8 cellular contexts compared by ENCODE assay signal in the genomic region with DNA sequence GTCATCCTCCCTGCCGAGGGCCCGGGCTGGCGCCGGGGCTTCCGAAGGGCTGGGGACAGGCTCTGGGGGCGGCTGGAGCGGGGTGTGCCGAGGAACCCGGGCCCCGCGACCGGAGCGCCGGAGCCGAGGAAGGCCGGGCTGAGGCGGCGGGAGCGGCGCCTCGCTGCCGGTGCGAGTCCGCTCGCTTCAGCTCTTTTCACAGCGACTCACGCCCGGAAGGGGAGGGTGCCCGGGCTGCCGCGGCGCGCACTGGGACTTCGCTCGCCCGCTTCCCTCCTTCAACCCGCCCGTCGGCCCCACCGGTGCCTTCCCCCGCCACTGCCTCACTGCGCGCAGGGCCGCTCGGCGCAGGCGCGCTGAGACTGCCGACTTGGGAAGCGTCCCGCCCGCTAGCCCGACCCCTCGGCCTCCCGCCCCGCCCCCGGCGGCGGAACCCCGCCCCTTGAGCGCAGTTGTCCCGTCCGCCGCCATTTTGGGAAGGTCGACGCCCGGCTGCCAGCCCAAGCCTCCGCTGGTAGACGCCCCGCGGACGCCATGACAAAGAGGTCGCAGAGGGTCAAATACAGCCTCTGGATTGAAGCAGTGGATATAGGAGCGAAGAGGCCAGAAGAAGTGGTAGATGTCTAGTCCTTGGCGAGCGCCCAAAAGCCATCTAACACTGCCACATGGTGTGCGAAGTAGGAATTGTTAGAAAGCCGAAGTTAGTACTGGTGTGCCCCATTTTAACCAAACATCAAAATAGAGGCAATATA. TPM values are rescaled to one million over a fixed set of nuclear protein-coding genes. Genes with fewer than 3 reads are reported as not detected.
DNase-seq lines count a peak whose midpoint lies in the region; ATAC-seq, FAIRE-seq and TF ChIP-seq lines count a peak whose summit lies in the region.

A gene with protein sequence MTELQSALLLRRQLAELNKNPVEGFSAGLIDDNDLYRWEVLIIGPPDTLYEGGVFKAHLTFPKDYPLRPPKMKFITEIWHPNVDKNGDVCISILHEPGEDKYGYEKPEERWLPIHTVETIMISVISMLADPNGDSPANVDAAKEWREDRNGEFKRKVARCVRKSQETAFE (minus strand): TSS at position 364 of the 752 bp plus-strand sequence. CDS start 359 bp downstream, at position 5.

- ATAC-seq in HG02840 (IDR thresholded peaks at IDR 0.05; ENCODE audit: low FRiP score, unreplicated experiment) (peak; percentile 73), heart right ventricle (peak; percentile 92 to 96 (median 94))

- H3K36me3 ChIP-seq in adrenal gland (replicated peaks in 1 of 2) (no peaks in the 10 kb centered on the region), heart right ventricle (peaks cover 0 to 15% (median 0%) of the 10 kb centered on the region in 9 donors)

- 0 to 2% (median 0%) methylated on average over 6 to 78 of the region's 78 CpGs for WGBS in adrenal gland, 4 donors
- 0 to 1% methylated on average over 66 to 71 of the region's 78 CpGs for WGBS in heart right ventricle, 2 donors

- peak in 5 of 6 experiments; percentile 18 to 47 (median 32) for TF ChIP-seq CTCF in adrenal gland (IDR thresholded peaks at IDR 0.05)
- peak in 5 of 9 donors; percentile 21 to 45 (median 37) for TF ChIP-seq CTCF in heart right ventricle (IDR thresholded peaks at IDR 0.05)

- peaks cover 11 to 18% of the 10 kb centered on the region in 2 donors for H3K4me1 ChIP-seq in adrenal gland (replicated peaks in 1 of 2)
- H3K4me1 ChIP-seq in heart right ventricle: peaks cover 2 to 39% (median 29%) of the 10 kb centered on the region in 9 donors

- peak; percentile 86 for DNase-seq in GM12891 (ENCODE audit: insufficient read length, low spot score)
- DNase-seq in NCI-H146 (lab: John Stamatoyannopoulos, UW): peak; percentile 98
- peak; percentile 97 to 99 (median 98) for DNase-seq in T-helper 1 cell
- DNase-seq in adrenal gland: peak; percentile 98 to 99 (median 98)
- DNase-seq in heart right ventricle: peak; percentile 98 to 99
- DNase-seq in posterior vena cava (ENCODE audit: low spot score): peak; percentile 99
- peak; percentile 99 for DNase-seq in ureter (ENCODE audit: low spot score)

- intact Hi-C loops in adrenal gland (cut with DNase I) (loop anchor here in 1 of 2 donors (10.0 kb wide), 1 partner anchor 62 kb away; no protein-coding TSS in a partner anchor), heart right ventricle (cut with DNase I) (loop anchor here in 7 of 10 donors (2.0 to 10.0 kb wide), 9 partner anchors 52 to 224 kb away; partner anchors contain the start of genes ANKFY1 (in 1 of the 7), CYB5D2 (in 1 of the 7) and ZZEF1 (in 1 of the 7)), posterior vena cava (cut with DNase I) (no loop called here)

- TF ChIP-seq POLR2A in GM12891 (IDR thresholded peaks at IDR 0.05; ENCODE audit: low read depth, low read length) (peak; percentile 86), adrenal gland (IDR thresholded peaks at IDR 0.05) (peak; percentile 88 to 98)

- H3K9me3 ChIP-seq in adrenal gland (replicated peaks in 1 of 3) (no peaks in the 10 kb centered on the region), heart right ventricle (no peaks in the 10 kb centered on the region)

- H3K27ac ChIP-seq in adrenal gland (peak within 1 kb of the TSS; percentile 92 to 99 (median 94)), heart right ventricle (peak within 1 kb of the TSS; percentile 91 to 100 (median 98))

- FAIRE-seq in GM12891 (lab: Jason Lieb, UNC): peak; percentile 99

- peak within 1 kb of the TSS; percentile 71 to 99 (median 82) for H3K4me3 ChIP-seq in adrenal gland
- peak within 1 kb of the TSS; percentile 82 to 100 (median 98) for H3K4me3 ChIP-seq in heart right ventricle

- H3K27me3 ChIP-seq in adrenal gland (no peaks in the 10 kb centered on the region), heart right ventricle (no peaks in the 10 kb centered on the region)

TF ChIP-seq in GM12891, 5 proteins besides CTCF, POLR2A, EP300 and RAD21:
- TF ChIP-seq PAX5 (IDR thresholded peaks at IDR 0.05; ENCODE audit: insufficient read depth, low read length, severe bottlenecking) (no peak), SPI1 (IDR thresholded peaks at IDR 0.05; ENCODE audit: low read depth, low read length) (peak; percentile 33; the same call in 1 of the 2 replicates), POLR2AphosphoS5 (IDR thresholded peaks at IDR 0.05; ENCODE audit: low read depth, low read length) (peak; percentile 70), POU2F2 (IDR thresholded peaks at IDR 0.05; ENCODE audit: low read depth, low read length) (no peak), TAF1 (IDR thresholded peaks at IDR 0.05; ENCODE audit: low read depth, low read length) (peak; percentile 86)

RNA-seq across cellular contexts. Expression of the gene that starts here (rescaled TPM):
- 48.9 TPM for polyA plus RNA-seq in GM12891 (2012; ENCODE audit: low read depth, missing spikeins)
- 10 to 100 TPM; 40.6 to 63.6 (median 56.2) TPM for total RNA-seq in adrenal gland
- 10 to 100 TPM in 1 of 3 donors, 1 to 10 TPM in 2; 7.6 to 49.8 (median 8.1) TPM for polyA plus RNA-seq in adrenal gland
- 100 to 1,000 TPM in 6 of 10 donors, 10 to 100 TPM in 4; 82.1 to 119 (median 104) TPM for total RNA-seq in heart right ventricle
- polyA plus RNA-seq in heart right ventricle: 10 to 100 TPM; 14.9 to 41.1 TPM
- total RNA-seq in posterior vena cava: 10 to 100 TPM; 53.4 to 57.0 TPM
- total RNA-seq in ureter: 50.9 TPM

Comparison
In these comparisons a context has a peak if more than half of its experiments do, and no peak if none do; other contexts are left out.
1. Peak in every context shown above with its lines: DNase-seq, ATAC-seq, H3K4me3 ChIP-seq and H3K27ac ChIP-seq.
2. intact Hi-C loops: an anchor here in heart right ventricle (2.0 to 10.0 kb wide); none called in posterior vena cava.